ENCODE assay signal across 9 cellular contexts in genomic region chr3:97872209-97873042, GRCh38. TPM values are rescaled to one million over a fixed set of nuclear protein-coding genes. Genes with fewer than 3 reads are reported as not detected.
A peak's percentile ranks its signal among the peaks of the same experiment; 100 is the strongest.
DNase-seq lines count a peak whose midpoint lies in the region; ATAC-seq and TF ChIP-seq lines count a peak whose summit lies in the region.
"Had no signal": no experiment of that assay in that cellular context is flagged by ENCODE, and none has a peak within 500 bp of the region (broad histone marks: within the 10 kb centered on the region; RNA-seq: fewer than 3 reads in every experiment).

No MANE protein-coding gene starts in this region.

- H3K27ac Mint-ChIP-seq in activated CD4-positive, alpha-beta T cell treated with anti-CD3 and anti-CD28 coated beads, Interleukin-2, amount 10 ng/mL, durations not matched to agents 7 days and 5 days = peak overlapping the region; percentile 73

- no peak for ATAC-seq in HG02981 (IDR thresholded peaks at IDR 0.05; ENCODE audit: unreplicated experiment)
- ATAC-seq in GM21528 (IDR thresholded peaks at IDR 0.05; ENCODE audit: low FRiP score, unreplicated experiment) = no peak
- ATAC-seq in GM19035 (IDR thresholded peaks at IDR 0.05; ENCODE audit: unreplicated experiment) = no peak

- H3K36me3 ChIP-seq in fibroblast of lung (ENCODE audit: control insufficient read depth, insufficient read depth, low read length) = no peaks in the 10 kb centered on the region

- no peaks in the 10 kb centered on the region for H3K27me3 ChIP-seq in fibroblast of lung (ENCODE audit: control insufficient read depth, insufficient read depth, low read length)

- CTCF ChIA-PET in activated CD4-positive, alpha-beta T cell treated with anti-CD3 and anti-CD28 coated beads, Interleukin-2, amount 10 ng/mL, durations not matched to agents 7 days and 5 days (lab: Charles Lee) = interaction anchor here (1.2 to 1.4 kb wide), 2 partner anchors 28 to 43 kb away, joined by 3 read pairs; no protein-coding TSS in a partner anchor

- POLR2A ChIA-PET in activated CD4-positive, alpha-beta T cell treated with anti-CD3 and anti-CD28 coated beads, Interleukin-2, amount 10 ng/mL, durations not matched to agents 7 days and 5 days (lab: Charles Lee) = interaction anchor here (0.7 to 0.9 kb wide), 2 partner anchors 50 to 63 kb away, joined by 3 read pairs; partner anchors contain the start of gene CRYBG3

- H3K4me3 ChIP-seq in fibroblast of lung (replicated peaks in 1 of 4; ENCODE audit: control extremely low read depth in 1 of 4, insufficient read depth in 1 of 4, low read depth in 3 of 4, low read length in 4 of 4) = peak overlapping the region in 3 of 4 experiments; percentile 14 to 30 (median 25)

- peak overlapping the region; percentile 61 for H3K4me2 ChIP-seq in fibroblast of lung (ENCODE audit: extremely low read depth, insufficient read depth, low read length)

- H3K9me3 Mint-ChIP-seq in activated CD4-positive, alpha-beta T cell treated with anti-CD3 and anti-CD28 coated beads, Interleukin-2, amount 10 ng/mL, durations not matched to agents 7 days and 5 days = peaks cover 3% of the 10 kb centered on the region

- no peaks in the 10 kb centered on the region for H3K79me2 ChIP-seq in fibroblast of lung (ENCODE audit: control insufficient read depth, insufficient read depth, low read length)
- H3K79me2 ChIP-seq: parathyroid adenoma had no signal

- H2AFZ ChIP-seq in fibroblast of lung (ENCODE audit: low read length) = no peak overlapping the region
- H2AFZ ChIP-seq: parathyroid adenoma had no signal

- no peaks in the 10 kb centered on the region for H4K20me1 ChIP-seq in fibroblast of lung (ENCODE audit: control insufficient read depth, extremely low read depth, insufficient read depth, low read length)

- H3K27me3 Mint-ChIP-seq in activated CD4-positive, alpha-beta T cell treated with anti-CD3 and anti-CD28 coated beads, Interleukin-2, amount 10 ng/mL, durations not matched to agents 7 days and 5 days = no peaks in the 10 kb centered on the region

- H3K4me3 Mint-ChIP-seq in activated CD4-positive, alpha-beta T cell treated with anti-CD3 and anti-CD28 coated beads, Interleukin-2, amount 10 ng/mL, durations not matched to agents 7 days and 5 days = no peak overlapping the region

- peaks cover 10% of the 10 kb centered on the region for H3K4me1 ChIP-seq in fibroblast of lung (ENCODE audit: control insufficient read depth, extremely low read depth, insufficient read depth, low read length)
- H3K4me1 ChIP-seq: parathyroid adenoma had no signal

- H3K4me1 Mint-ChIP-seq in activated CD4-positive, alpha-beta T cell treated with anti-CD3 and anti-CD28 coated beads, Interleukin-2, amount 10 ng/mL, durations not matched to agents 7 days and 5 days = peaks cover 13% of the 10 kb centered on the region

- peak; percentile 85 for DNase-seq in GM04504 (ENCODE audit: low read depth)
- peak; percentile 26 for DNase-seq in activated CD4-positive, alpha-beta T cell treated with anti-CD3 and anti-CD28 coated beads, Interleukin-2, amount 10 ng/mL, durations not matched to agents 7 days and 5 days
- peak; percentile 90 to 98 for DNase-seq in fibroblast of lung (ENCODE audit: low read depth in 2 of 2)
- peak in 2 of 3 donors; percentile 7 to 38 for DNase-seq in stimulated activated CD4-positive, alpha-beta T cell treated with anti-CD3 and anti-CD28 coated beads, Interleukin-12 subunit alpha, Interleukin-12 subunit beta, amount 100 ng/mL, for 48 hours (ENCODE audit: low read depth in 2 of 3, low spot score in 1 of 3)
- no peak for DNase-seq in mucosa of gallbladder (ENCODE audit: low spot score)

- no peak overlapping the region for H3K9ac ChIP-seq in fibroblast of lung (ENCODE audit: insufficient read depth, low read length)
- H3K9ac ChIP-seq: parathyroid adenoma had no signal

- H3K27ac ChIP-seq in fibroblast of lung (ENCODE audit: insufficient read depth, low read length) = peak overlapping the region; percentile 69
- H3K27ac ChIP-seq: parathyroid adenoma had no signal

- no peaks in the 10 kb centered on the region for H3K9me3 ChIP-seq in fibroblast of lung (ENCODE audit: control insufficient read depth, insufficient read depth, low read depth, low read length)

- no peak for TF ChIP-seq CTCF in fibroblast of lung (conservative IDR thresholded peaks at IDR 0.05 in 1 of 2, IDR thresholded peaks at IDR 0.05 in 1 of 2; ENCODE audit: low read depth in 1 of 2, low read length in 2 of 2)

- peaks cover 2% of the 10 kb centered on the region for H3K36me3 Mint-ChIP-seq in activated CD4-positive, alpha-beta T cell treated with anti-CD3 and anti-CD28 coated beads, Interleukin-2, amount 10 ng/mL, durations not matched to agents 7 days and 5 days (ENCODE audit: low read depth)

RNA-seq across cellular contexts. Expression of gene CRYBG3, which starts 50.6 kb away (rescaled TPM):
- total RNA-seq in activated CD4-positive, alpha-beta T cell treated with anti-CD3 and anti-CD28 coated beads, Interleukin-2, amount 10 ng/mL, durations not matched to agents 7 days and 5 days = 1 to 10 TPM; 5.3 to 6.2 TPM
- total RNA-seq in fibroblast of lung (29.9 and 33.4 TPM in 2 replicates), mucosa of gallbladder (17.7 TPM)
- polyA plus RNA-seq in fibroblast of lung = 7.6 and 8.7 TPM in 2 replicates
- polyA plus RNA-seq in fibroblast of lung (2012) = 5.7 and 5.9 TPM in 2 replicates
- polyA minus RNA-seq in fibroblast of lung (ENCODE audit: low replicate concordance) = 6.7 and 8.1 TPM in 2 replicates
